ENCODE assay signal across 12 cellular contexts in the genomic region with DNA sequence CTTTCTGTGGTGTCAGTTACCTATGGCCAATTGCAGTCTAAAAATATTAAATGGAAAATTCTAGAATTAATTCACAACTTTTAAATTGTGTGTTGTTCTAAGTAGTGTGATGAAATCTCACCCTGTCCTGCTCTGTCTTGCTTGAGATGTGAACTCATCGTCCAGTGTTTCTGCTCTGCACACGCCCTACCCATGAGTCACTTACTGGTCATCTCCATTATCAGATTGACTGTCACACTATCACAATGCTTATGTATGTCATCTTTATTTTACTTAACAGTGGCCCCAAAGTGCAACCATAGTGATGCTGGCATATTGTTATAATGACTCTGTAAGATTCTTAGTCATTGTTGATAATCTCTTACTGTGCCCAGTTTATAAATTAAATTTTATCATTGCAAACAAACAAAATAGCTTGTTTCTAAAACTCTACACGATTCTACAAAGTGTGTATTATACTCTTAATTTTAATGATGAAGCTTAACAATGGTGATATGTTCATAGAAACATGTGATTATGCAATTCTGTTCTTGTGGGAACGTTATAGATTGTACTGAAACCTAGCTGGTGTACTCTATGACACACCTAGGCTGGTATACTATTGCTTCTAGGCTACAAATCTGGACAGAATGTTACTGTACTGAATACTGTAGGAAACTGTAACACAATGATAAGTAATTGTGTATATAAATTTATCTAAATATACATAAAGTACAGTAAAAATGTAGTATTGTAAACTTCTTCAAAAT.
DNase-seq lines count a peak whose midpoint lies in the region; ATAC-seq lines count a peak whose summit lies in the region.
"Had no signal": no experiment of that assay in that cellular context is flagged by ENCODE, and none has a peak within 500 bp of the region (broad histone marks: within the 10 kb centered on the region; RNA-seq: fewer than 3 reads in every experiment).

No MANE protein-coding gene starts in this region.

- DNase-seq in H4 (ENCODE audit: low spot score): peak; percentile 87
- DNase-seq in RKO (ENCODE audit: low spot score): peak; percentile 87
- DNase-seq in fibroblast of gingiva (ENCODE audit: low read depth): peak; percentile 5
- peak; percentile 50 for DNase-seq in renal cortical epithelial cell (ENCODE audit: low read depth)
- DNase-seq in SIG-M5 treated with dmso at 0.1 percent for 504 hours (lab: John Stamatoyannopoulos, UW; ENCODE audit: unreplicated experiment): no peak
- DNase-seq: activated CD4-positive, alpha-beta T cell treated with anti-CD3 and anti-CD28 coated beads for 48 hours; DMS79 treated with DMSO at 0.1 percent for 48 hours; NCI-H187 had no signal

- ATAC-seq in GM21737 (IDR thresholded peaks at IDR 0.05; ENCODE audit: unreplicated experiment): no peak
- no peak for ATAC-seq in HG03457 (IDR thresholded peaks at IDR 0.05; ENCODE audit: unreplicated experiment)
- no peak for ATAC-seq in activated CD4-positive, CD25-positive, alpha-beta regulatory T cell treated with anti-CD3 and anti-CD28 coated beads, Interleukin-2, amount 50 U/mL, for 24 hours
- ATAC-seq: activated T-helper 17 cell treated with anti-CD3 and anti-CD28 coated beads, Interleukin-2, amount 50 U/mL, for 72 hours had no signal
